ENCODE assay signal across 25 cellular contexts in genomic region chr12:106459124-106459523, GRCh38.
"Had no signal": no experiment of that assay in that cellular context is flagged by ENCODE, and none has a peak within 500 bp of the region (broad histone marks: within the 10 kb centered on the region; RNA-seq: fewer than 3 reads in every experiment).

No MANE protein-coding gene starts in this region.

- H3K27ac Mint-ChIP-seq: endodermal cell, mesothelial cell of epicardium had no signal

- H3K27me3 ChIP-seq: dorsolateral prefrontal cortex, esophagus squamous epithelium, gastrocnemius medialis, heart right ventricle, left lung had no signal

- H3K9me3 ChIP-seq: esophagus squamous epithelium, gastrocnemius medialis, heart right ventricle, left lung, lower lobe of right lung, mucosa of descending colon had no signal

- H3K4me1 ChIP-seq: esophagus squamous epithelium, left lung, lower lobe of right lung had no signal

- DNase-seq: dermis blood vessel endothelial cell; dorsolateral prefrontal cortex; effector CD4-positive, alpha-beta T cell; effector memory CD4-positive, alpha-beta T cell; endodermal cell; erythroblast; esophagus squamous epithelium; foreskin fibroblast; foreskin melanocyte; gastrocnemius medialis; glutamatergic neuron; head of caudate nucleus; heart right ventricle; hippocampal formation; left cardiac atrium; left lung; left ventricle myocardium superior; lower lobe of right lung; mesenchymal stem cell; mucosa of descending colon; naive B cell had no signal

- H3K9me3 Mint-ChIP-seq: endodermal cell, mesothelial cell of epicardium, naive B cell had no signal

- ATAC-seq: esophagus mucosa, gastrocnemius medialis, left cardiac atrium, left lung, lower lobe of right lung, mucosa of descending colon had no signal

- H3K27me3 Mint-ChIP-seq: naive B cell had no signal

- H3K4me3 ChIP-seq: coronary artery, dorsolateral prefrontal cortex, esophagus squamous epithelium, gastrocnemius medialis, heart right ventricle, left lung, lower lobe of right lung, mucosa of descending colon had no signal

- H3K27ac ChIP-seq: coronary artery, dorsolateral prefrontal cortex, epithelial cell of prostate, esophagus squamous epithelium, gastrocnemius medialis, heart right ventricle, left lung, lower lobe of right lung had no signal

- H3K4me1 Mint-ChIP-seq: endodermal cell, mesothelial cell of epicardium had no signal

- H3K4me3 Mint-ChIP-seq: endodermal cell, mesothelial cell of epicardium had no signal
